In genomic region chr13:81382236-81382635, GRCh38 we compare ENCODE assay signal across 14 cellular contexts.
DNase-seq lines count a peak whose midpoint lies in the region; ATAC-seq and TF ChIP-seq lines count a peak whose summit lies in the region.
"Had no signal": no experiment of that assay in that cellular context is flagged by ENCODE, and none has a peak within 500 bp of the region (broad histone marks: within the 10 kb centered on the region; RNA-seq: fewer than 3 reads in every experiment).

No MANE protein-coding gene starts in this region.

- no peaks in the 10 kb centered on the region; the same call in 2 of the 3 replicates for H3K9me3 Mint-ChIP-seq in GM23338
- peaks cover 7% of the 10 kb centered on the region for H3K9me3 Mint-ChIP-seq in endodermal cell
- H3K9me3 Mint-ChIP-seq in neural progenitor cell = no peaks in the 10 kb centered on the region
- peaks cover 21 to 28% of the 10 kb centered on the region in 2 donors for H3K9me3 Mint-ChIP-seq in activated naive CD4-positive, alpha-beta T cell treated with anti-CD3 and anti-CD28 coated beads, Interleukin-2, amount 50 U/mL, for 72 hours

- peaks cover 15% of the 10 kb centered on the region for H3K4me1 ChIP-seq in GM23338 (ENCODE audit: insufficient read depth)
- no peaks in the 10 kb centered on the region for H3K4me1 ChIP-seq in NT2/D1 (ENCODE audit: insufficient read depth, insufficient read length)
- H3K4me1 ChIP-seq in endodermal cell (ENCODE audit: control insufficient read depth, insufficient read depth, low read length) = no peaks in the 10 kb centered on the region
- no peaks in the 10 kb centered on the region for H3K4me1 ChIP-seq in neural progenitor cell
- H3K4me1 ChIP-seq: BLaER1 treated with 17β-estradiol and CSF1 and Interleukin-3, amounts not matched to agents 10 nM and 100 nM had no signal

- ATAC-seq in GM23338 (peak; percentile 78), GM18873 (IDR thresholded peaks at IDR 0.05; ENCODE audit: low FRiP score, unreplicated experiment) (no peak)
- no peak for ATAC-seq in activated naive CD4-positive, alpha-beta T cell treated with anti-CD3 and anti-CD28 coated beads, Interleukin-2, amount 50 U/mL, for 72 hours
- ATAC-seq: CD8-positive, alpha-beta T cell had no signal

- H3K4me3 Mint-ChIP-seq in GM23338 = no peak overlapping the region
- H3K4me3 Mint-ChIP-seq in endodermal cell = no peak overlapping the region
- no peak overlapping the region for H3K4me3 Mint-ChIP-seq in neural progenitor cell
- H3K4me3 Mint-ChIP-seq: B cell; CD8-positive, alpha-beta T cell; H9 had no signal

- no peak for TF ChIP-seq CTCF in GM23338 (conservative IDR thresholded peaks at IDR 0.05; ENCODE audit: low read depth in 2 of 2)
- TF ChIP-seq CTCF in endodermal cell (conservative IDR thresholded peaks at IDR 0.05) = no peak
- TF ChIP-seq CTCF in neural progenitor cell (IDR thresholded peaks at IDR 0.05) = no peak

- no peaks in the 10 kb centered on the region for H3K36me3 ChIP-seq in GM23338 (ENCODE audit: insufficient read depth)
- H3K36me3 ChIP-seq in NT2/D1 (ENCODE audit: insufficient read depth, insufficient read length, low read length) = no peaks in the 10 kb centered on the region
- H3K36me3 ChIP-seq in endodermal cell (ENCODE audit: control insufficient read depth, insufficient read depth, low read length) = no peaks in the 10 kb centered on the region
- no peaks in the 10 kb centered on the region for H3K36me3 ChIP-seq in neural progenitor cell
- H3K36me3 ChIP-seq: BLaER1 treated with 17β-estradiol and CSF1 and Interleukin-3, amounts not matched to agents 10 nM and 100 nM had no signal

- H2AFZ ChIP-seq in GM23338 (no peak overlapping the region), neural progenitor cell (replicated peaks) (peak overlapping the region; percentile 36)

- H3K9ac ChIP-seq in NT2/D1 (ENCODE audit: insufficient read length, low read depth) (no peak overlapping the region), endodermal cell (ENCODE audit: extremely low read depth, low read length, poor library complexity, severe bottlenecking) (no peak overlapping the region), neural progenitor cell (no peak overlapping the region)
- H3K9ac ChIP-seq: BLaER1 treated with 17β-estradiol and CSF1 and Interleukin-3, amounts not matched to agents 10 nM and 100 nM had no signal

- H3K9me3 ChIP-seq in NT2/D1 (ENCODE audit: insufficient read depth, low read length) (no peaks in the 10 kb centered on the region), endodermal cell (ENCODE audit: control insufficient read depth, low read length) (peaks cover 7% of the 10 kb centered on the region), neural progenitor cell (ENCODE audit: low read depth) (no peaks in the 10 kb centered on the region)
- H3K9me3 ChIP-seq: BLaER1 treated with 17β-estradiol and CSF1 and Interleukin-3, amounts not matched to agents 10 nM and 100 nM had no signal

- H3K36me3 Mint-ChIP-seq in GM23338 (ENCODE audit: low read depth) = no peaks in the 10 kb centered on the region
- no peaks in the 10 kb centered on the region for H3K36me3 Mint-ChIP-seq in endodermal cell (ENCODE audit: low read depth)
- H3K36me3 Mint-ChIP-seq in neural progenitor cell = no peaks in the 10 kb centered on the region
- H3K36me3 Mint-ChIP-seq in activated naive CD4-positive, alpha-beta T cell treated with anti-CD3 and anti-CD28 coated beads, Interleukin-2, amount 50 U/mL, for 72 hours = no peaks in the 10 kb centered on the region
- H3K36me3 Mint-ChIP-seq: CD8-positive, alpha-beta T cell had no signal

- H3K4me2 ChIP-seq in GM23338 = no peak overlapping the region
- no peak overlapping the region for H3K4me2 ChIP-seq in neural progenitor cell
- H3K4me2 ChIP-seq: BLaER1 treated with 17β-estradiol and CSF1 and Interleukin-3, amounts not matched to agents 10 nM and 100 nM had no signal

- H3K4me3 ChIP-seq in GM23338 (no peak overlapping the region), NT2/D1 (ENCODE audit: insufficient read length, low read depth) (no peak overlapping the region), endodermal cell (ENCODE audit: low read length) (no peak overlapping the region), neural progenitor cell (no peak overlapping the region)
- H3K4me3 ChIP-seq: BLaER1 treated with 17β-estradiol and CSF1 and Interleukin-3, amounts not matched to agents 10 nM and 100 nM had no signal

- WGBS in endodermal cell (ENCODE audit: insufficient coverage in 1 of 2, insufficient read length in 1 of 2), 2 experiments = 77% methylated on average over 1 of the region's 1 CpG; no CpG with 5 or more reads in 1 of the 2 experiments

- H3K27me3 ChIP-seq in GM23338 (ENCODE audit: insufficient read depth) (no peaks in the 10 kb centered on the region), NT2/D1 (ENCODE audit: insufficient read depth, insufficient read length) (no peaks in the 10 kb centered on the region), endodermal cell (ENCODE audit: control insufficient read depth, insufficient read depth, low read length, poor library complexity, severe bottlenecking) (no peaks in the 10 kb centered on the region), neural progenitor cell (no peaks in the 10 kb centered on the region)
- H3K27me3 ChIP-seq: BLaER1 treated with 17β-estradiol and CSF1 and Interleukin-3, amounts not matched to agents 10 nM and 100 nM had no signal

- H3K27me3 Mint-ChIP-seq in GM23338 (ENCODE audit: insufficient read depth, low read depth, poor library complexity) (no peaks in the 10 kb centered on the region), endodermal cell (ENCODE audit: insufficient read depth) (no peaks in the 10 kb centered on the region), neural progenitor cell (ENCODE audit: insufficient read depth, low read depth) (no peaks in the 10 kb centered on the region)
- H3K27me3 Mint-ChIP-seq: B cell had no signal

- H3K4me1 Mint-ChIP-seq in GM23338 = peaks cover 9% of the 10 kb centered on the region
- H3K4me1 Mint-ChIP-seq in endodermal cell = peaks cover 7% of the 10 kb centered on the region
- peaks cover 6% of the 10 kb centered on the region for H3K4me1 Mint-ChIP-seq in neural progenitor cell
- H3K4me1 Mint-ChIP-seq: B cell had no signal

- no peak overlapping the region for H3K27ac Mint-ChIP-seq in GM23338
- H3K27ac Mint-ChIP-seq in endodermal cell = no peak overlapping the region
- no peak overlapping the region for H3K27ac Mint-ChIP-seq in neural progenitor cell
- no peak overlapping the region for H3K27ac Mint-ChIP-seq in activated naive CD4-positive, alpha-beta T cell treated with anti-CD3 and anti-CD28 coated beads, Interleukin-2, amount 50 U/mL, for 72 hours
- H3K27ac Mint-ChIP-seq: B cell; CD8-positive, alpha-beta T cell had no signal

- H4K20me1 ChIP-seq in GM23338 (replicated peaks; ENCODE audit: insufficient read depth) (no peaks in the 10 kb centered on the region), neural progenitor cell (ENCODE audit: low read depth) (no peaks in the 10 kb centered on the region)
- H4K20me1 ChIP-seq: BLaER1 treated with 17β-estradiol and CSF1 and Interleukin-3, amounts not matched to agents 10 nM and 100 nM had no signal

- no peak overlapping the region for H3K27ac ChIP-seq in GM23338 (ENCODE audit: low read depth)
- H3K27ac ChIP-seq in endodermal cell (ENCODE audit: low read depth, low read length) = no peak overlapping the region
- H3K27ac ChIP-seq in neural progenitor cell = no peak overlapping the region
- H3K27ac ChIP-seq: BLaER1 treated with 17β-estradiol and CSF1 and Interleukin-3, amounts not matched to agents 10 nM and 100 nM had no signal

- no peaks in the 10 kb centered on the region for H3K79me2 ChIP-seq in GM23338 (replicated peaks; ENCODE audit: insufficient read depth)
- no peaks in the 10 kb centered on the region for H3K79me2 ChIP-seq in neural progenitor cell (ENCODE audit: low read depth)

- no peaks in the 10 kb centered on the region for H3K9me2 ChIP-seq in GM23338 (ENCODE audit: insufficient read depth)

- H3F3A ChIP-seq in GM23338 (replicated peaks; ENCODE audit: low read depth) (no peaks in the 10 kb centered on the region), neural progenitor cell (ENCODE audit: low read depth) (no peaks in the 10 kb centered on the region)

- DNase-seq in GM23338 (ENCODE audit: low spot score) (peak; percentile 32), NT2/D1 (ENCODE audit: low read depth, low spot score) (peak; percentile 20), endodermal cell (peak; percentile 42), neural progenitor cell (ENCODE audit: low spot score) (peak; percentile 5), NCI-H1930 (lab: John Stamatoyannopoulos, UW) (no peak)
- no peak for DNase-seq in activated naive CD4-positive, alpha-beta T cell treated with anti-CD3 and anti-CD28 coated beads, Interleukin-2, amount 50 U/mL, for 72 hours (ENCODE audit: low spot score in 2 of 2)
- DNase-seq: Calu3; CD8-positive, alpha-beta T cell; DMS79 treated with DMSO at 0.1 percent for 48 hours; GF-D8; H9 had no signal

TF ChIP-seq in GM23338, 12 proteins besides CTCF, POLR2A, EP300 and RAD21 (continues in another document):
- no peak for TF ChIP-seq EZH2phosphoT487 (IDR thresholded peaks at IDR 0.05; ENCODE audit: unreplicated experiment)
- TF ChIP-seq REST (IDR thresholded peaks at IDR 0.05; ENCODE audit: unreplicated experiment) = no peak
- no peak for TF ChIP-seq EZH2 (IDR thresholded peaks at IDR 0.05; ENCODE audit: low read depth, unreplicated experiment)
- no peak for TF ChIP-seq STAT1 (IDR thresholded peaks at IDR 0.05; ENCODE audit: unreplicated experiment)

Comparison
In these comparisons a context has a peak if more than half of its experiments do, and no peak if none do; other contexts are left out.
1. DNase-seq: peak in GM23338 (single experiment), NT2/D1 (single experiment), endodermal cell (single experiment) and neural progenitor cell (single experiment); none in NCI-H1930 (0 of 2) and activated naive CD4-positive, alpha-beta T cell treated with anti-CD3 and anti-CD28 coated beads, Interleukin-2, amount 50 U/mL, for 72 hours (0 of 2).